1 cellular context compared by ENCODE assay signal in genomic region chr18:48422947-48423378, GRCh38.
A peak's percentile ranks its signal among the peaks of the same experiment; 100 is the strongest.
TF ChIP-seq lines count a peak whose summit lies in the region.

No MANE protein-coding gene starts in this region.

TF ChIP-seq in HCT116, 20 proteins besides CTCF, POLR2A, EP300 and RAD21:
- peak; percentile 74 for TF ChIP-seq TCF7L2 (IDR thresholded peaks at IDR 0.05; ENCODE audit: borderline replicate concordance, extremely low read depth, insufficient read depth, insufficient read length)
- no peak for TF ChIP-seq JUND (IDR thresholded peaks at IDR 0.05)
- no peak for TF ChIP-seq EZH2 (IDR thresholded peaks at IDR 0.05)
